7 cellular contexts compared by ENCODE assay signal in genomic region chr2:87521489-87521888, GRCh38.
A peak's percentile ranks its signal among the peaks of the same experiment; 100 is the strongest.
DNase-seq lines count a peak whose midpoint lies in the region; ATAC-seq and TF ChIP-seq lines count a peak whose summit lies in the region.
"Not testable (repeated sequence)": the region's sequence is repeated elsewhere in the genome, so short reads cannot be mapped to it uniquely, and the experiment has no call there.

No MANE protein-coding gene starts in this region.

- H3K27ac Mint-ChIP-seq in activated CD4-positive, alpha-beta T cell treated with anti-CD3 and anti-CD28 coated beads, Interleukin-2, amount 10 ng/mL, durations not matched to agents 24 days and 14 days = peak overlapping the region; percentile 92
- H3K27ac Mint-ChIP-seq in naive thymus-derived CD8-positive, alpha-beta T cell = peak overlapping the region in 8 of 10 donors; percentile 61 to 90 (median 78)

- peaks cover 30% of the 10 kb centered on the region for H3K36me3 Mint-ChIP-seq in activated CD4-positive, alpha-beta T cell treated with anti-CD3 and anti-CD28 coated beads, Interleukin-2, amount 10 ng/mL, durations not matched to agents 24 days and 14 days (ENCODE audit: low read depth)
- not testable (repeated sequence) for H3K36me3 Mint-ChIP-seq in naive thymus-derived CD8-positive, alpha-beta T cell

- TF ChIP-seq CTCF in OCI-LY3 (IDR thresholded peaks at IDR 0.05; ENCODE audit: low read depth, low read length); breast epithelium (IDR thresholded peaks at IDR 0.05): not testable (repeated sequence)

- H3K27me3 Mint-ChIP-seq in activated CD4-positive, alpha-beta T cell treated with anti-CD3 and anti-CD28 coated beads, Interleukin-2, amount 10 ng/mL, durations not matched to agents 24 days and 14 days; naive thymus-derived CD8-positive, alpha-beta T cell: not testable (repeated sequence)

- not testable (repeated sequence) for H4K20me1 ChIP-seq in OCI-LY3 (ENCODE audit: insufficient read depth, low read length)

- not testable (repeated sequence) for H3K9me3 ChIP-seq in OCI-LY3 (ENCODE audit: insufficient read depth, low read length); breast epithelium

- H3K27ac ChIP-seq in OCI-LY3 (ENCODE audit: low read length) = peak overlapping the region; percentile 84
- peak overlapping the region; percentile 2 to 52 for H3K27ac ChIP-seq in breast epithelium

- peak overlapping the region; percentile 7 for H3K4me3 Mint-ChIP-seq in activated CD4-positive, alpha-beta T cell treated with anti-CD3 and anti-CD28 coated beads, Interleukin-2, amount 10 ng/mL, durations not matched to agents 24 days and 14 days
- H3K4me3 Mint-ChIP-seq in naive thymus-derived CD8-positive, alpha-beta T cell = not testable (repeated sequence)

- H3K27me3 ChIP-seq in OCI-LY3 (ENCODE audit: low read depth, low read length); breast epithelium: not testable (repeated sequence)

- peak overlapping the region; percentile 72 for H3K4me2 ChIP-seq in OCI-LY3 (ENCODE audit: low read length)

- DNase-seq in activated CD4-positive, alpha-beta T cell treated with anti-CD3 and anti-CD28 coated beads, Interleukin-2, amount 10 ng/mL, durations not matched to agents 24 days and 14 days; breast epithelium (ENCODE audit: low spot score in 2 of 2); naive thymus-derived CD8-positive, alpha-beta T cell: not testable (repeated sequence)
- peak; percentile 35 for DNase-seq in activated naive CD4-positive, alpha-beta T cell treated with Interleukin-2 at 50 U/mL for 16 hours
- peak; percentile 57 for DNase-seq in stimulated activated naive CD8-positive, alpha-beta T cell treated with anti-CD3 and anti-CD28 coated beads, Interleukin-15, Interleukin-2, amounts not matched to agents 100 U/mL and 50 U/mL, for 24 hours

- H3K79me2 ChIP-seq in OCI-LY3 (ENCODE audit: low read length) = peaks cover 13% of the 10 kb centered on the region

- peak overlapping the region; percentile 61; the same call in 1 of the 2 replicates for H3K9ac ChIP-seq in OCI-LY3 (ENCODE audit: low read length)

- intact Hi-C loops in activated CD4-positive, alpha-beta T cell treated with anti-CD3 and anti-CD28 coated beads, Interleukin-2, amount 10 ng/mL, durations not matched to agents 24 days and 14 days (cut with micrococcal nuclease); breast epithelium (cut with DNase I; ENCODE audit: low total_unique reads): not testable (repeated sequence)

- TF ChIP-seq POLR2A in breast epithelium (IDR thresholded peaks at IDR 0.05) = not testable (repeated sequence)

- H3K4me3 ChIP-seq in OCI-LY3 (ENCODE audit: low read length) = peak overlapping the region; percentile 24; the same call in 1 of the 2 replicates
- not testable (repeated sequence) for H3K4me3 ChIP-seq in breast epithelium

- H3K36me3 ChIP-seq in OCI-LY3 (replicated peaks; ENCODE audit: low read depth, low read length); breast epithelium: not testable (repeated sequence)

- H3K9me3 Mint-ChIP-seq in activated CD4-positive, alpha-beta T cell treated with anti-CD3 and anti-CD28 coated beads, Interleukin-2, amount 10 ng/mL, durations not matched to agents 24 days and 14 days; naive thymus-derived CD8-positive, alpha-beta T cell: not testable (repeated sequence)

- peaks cover 21% of the 10 kb centered on the region for H3K4me1 Mint-ChIP-seq in activated CD4-positive, alpha-beta T cell treated with anti-CD3 and anti-CD28 coated beads, Interleukin-2, amount 10 ng/mL, durations not matched to agents 24 days and 14 days
- H3K4me1 Mint-ChIP-seq in naive thymus-derived CD8-positive, alpha-beta T cell = peaks cover 0 to 63% (median 22%) of the 10 kb centered on the region in 4 donors

- ATAC-seq in GM18502 (IDR thresholded peaks at IDR 0.05; ENCODE audit: poor library complexity, unreplicated experiment) = peak; percentile 3
- not testable (repeated sequence) for ATAC-seq in naive thymus-derived CD8-positive, alpha-beta T cell
- ATAC-seq in stimulated activated naive CD8-positive, alpha-beta T cell treated with anti-CD3 and anti-CD28 coated beads, Interleukin-15, Interleukin-2, amounts not matched to agents 100 U/mL and 50 U/mL, for 24 hours = peak; percentile 31

- peaks cover 73% of the 10 kb centered on the region for H3K4me1 ChIP-seq in OCI-LY3 (ENCODE audit: low read length)
- not testable (repeated sequence) for H3K4me1 ChIP-seq in breast epithelium

- not testable (repeated sequence) for H2AFZ ChIP-seq in OCI-LY3 (ENCODE audit: low read depth, low read length)

- POLR2A ChIA-PET in naive thymus-derived CD8-positive, alpha-beta T cell (lab: Charles Lee) = not testable (repeated sequence)
